Comparison of ENCODE assay signal across 13 cellular contexts in the genomic region with DNA sequence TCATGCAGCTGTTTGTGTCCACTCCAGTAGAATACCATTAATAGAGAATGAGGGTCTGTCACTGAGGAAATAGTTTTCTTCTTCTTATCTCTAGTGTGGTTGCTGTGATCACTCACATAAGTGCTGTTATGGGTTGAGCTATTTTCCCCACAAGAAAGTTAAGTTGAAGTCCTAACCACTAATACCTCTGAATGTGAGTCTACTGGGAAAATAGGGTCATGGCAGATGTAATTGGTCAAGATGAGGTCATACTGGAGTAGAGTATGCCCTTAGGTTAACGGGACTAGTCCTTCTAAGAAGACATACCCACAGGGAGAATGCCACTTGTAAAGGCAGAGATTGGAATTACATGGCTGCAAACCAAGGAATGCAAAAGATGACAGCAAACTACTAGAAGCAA.
DNase-seq lines count a peak whose midpoint lies in the region; TF ChIP-seq lines count a peak whose summit lies in the region.
"Had no signal": no experiment of that assay in that cellular context is flagged by ENCODE, and none has a peak within 500 bp of the region (broad histone marks: within the 10 kb centered on the region; RNA-seq: fewer than 3 reads in every experiment).

No MANE protein-coding gene starts in this region.

- H3K9me3 ChIP-seq in mesenchymal stem cell (ENCODE audit: control insufficient read depth, low read length) (no peaks in the 10 kb centered on the region), thyroid gland (no peaks in the 10 kb centered on the region), H9 (ENCODE audit: control insufficient read depth, low read depth, low read length) (no peaks in the 10 kb centered on the region), esophagus muscularis mucosa (no peaks in the 10 kb centered on the region)

- no peaks in the 10 kb centered on the region for H4K20me1 ChIP-seq in H9 (ENCODE audit: control insufficient read depth, insufficient read depth, insufficient read length)

- peaks cover 5 to 8% of the 10 kb centered on the region in 2 experiments for H3K4me1 Mint-ChIP-seq in H9

- H3K4me2 ChIP-seq in mesenchymal stem cell (ENCODE audit: low read length, poor library complexity, severe bottlenecking), result no peak overlapping the region
- no peak overlapping the region for H3K4me2 ChIP-seq in H9 (ENCODE audit: insufficient read depth, insufficient read length, low read length)
- H3K4me2 ChIP-seq: PC-9 had no signal

- H3K4me3 Mint-ChIP-seq in H9, result no peak overlapping the region

- H3K27me3 ChIP-seq in mesenchymal stem cell (ENCODE audit: control insufficient read depth in 1 of 2, insufficient read depth in 1 of 2, low read length in 2 of 2) (no peaks in the 10 kb centered on the region), thyroid gland (no peaks in the 10 kb centered on the region), H9 (ENCODE audit: insufficient read depth, low read length) (no peaks in the 10 kb centered on the region), esophagus muscularis mucosa (no peaks in the 10 kb centered on the region)

- no peaks in the 10 kb centered on the region for H3K36me3 ChIP-seq in mesenchymal stem cell (ENCODE audit: control insufficient read depth in 1 of 2, insufficient read depth in 2 of 2, low read depth in 1 of 2, low read length in 2 of 2)
- H3K36me3 ChIP-seq in thyroid gland, result no peaks in the 10 kb centered on the region
- H3K36me3 ChIP-seq in esophagus muscularis mucosa, result no peaks in the 10 kb centered on the region

- no peaks in the 10 kb centered on the region; a peak in 1 of 5 replicates for H3K9me3 Mint-ChIP-seq in H9

- H4K91ac ChIP-seq in mesenchymal stem cell (ENCODE audit: low read length) (no peak overlapping the region), H9 (ENCODE audit: insufficient read length, low read depth, low read length) (no peak overlapping the region)

- H3K79me1 ChIP-seq in mesenchymal stem cell (replicated peaks; ENCODE audit: low read length, poor library complexity, severe bottlenecking) (no peaks in the 10 kb centered on the region), H9 (ENCODE audit: insufficient read depth, low read depth, low read length, poor library complexity, severe bottlenecking) (no peaks in the 10 kb centered on the region)

- H2BK20ac ChIP-seq in H9 (ENCODE audit: low read depth, low read length, poor library complexity, severe bottlenecking), result no peak overlapping the region

- DNase-seq in AG10803 (ENCODE audit: low read depth), result peak; percentile 29
- DNase-seq in LHCN-M2 (ENCODE audit: low read depth), result peak; percentile 41
- peak; percentile 74 for DNase-seq in amniotic epithelial cell (ENCODE audit: low read depth)
- DNase-seq in mesenchymal stem cell, result peak; percentile 12
- no peak for DNase-seq in thyroid gland
- no peak for DNase-seq in H9
- no peak for DNase-seq in esophagus muscularis mucosa (ENCODE audit: extremely low spot score)
- DNase-seq in GM19238 (ENCODE audit: insufficient read length, low spot score), result no peak
- DNase-seq: C1 segment of cervical spinal cord, DND-41, NCI-H187 treated with DMSO at 0.1 percent for 48 hours, NCI-H446, PC-9 had no signal

- H3K4me1 ChIP-seq in mesenchymal stem cell (ENCODE audit: control insufficient read depth, insufficient read depth, low read depth, low read length), result no peaks in the 10 kb centered on the region
- H3K4me1 ChIP-seq in thyroid gland, result no peaks in the 10 kb centered on the region
- no peaks in the 10 kb centered on the region for H3K4me1 ChIP-seq in H9 (ENCODE audit: insufficient read depth, low read length)
- no peaks in the 10 kb centered on the region for H3K4me1 ChIP-seq in esophagus muscularis mucosa

- H3K4me3 ChIP-seq in AG10803 (ENCODE audit: low read length) (no peak overlapping the region), mesenchymal stem cell (ENCODE audit: insufficient read depth in 1 of 2, low read depth in 1 of 2, low read length in 2 of 2) (no peak overlapping the region), thyroid gland (replicated peaks in 1 of 3) (no peak overlapping the region), esophagus muscularis mucosa (no peak overlapping the region)
- H3K4me3 ChIP-seq: PC-9 had no signal

- no peak for TF ChIP-seq EP300 in esophagus muscularis mucosa (IDR thresholded peaks at IDR 0.05)

- no peak overlapping the region for H2BK5ac ChIP-seq in mesenchymal stem cell (ENCODE audit: low read depth, low read length, poor library complexity, severe bottlenecking)
- no peak overlapping the region for H2BK5ac ChIP-seq in H9 (ENCODE audit: insufficient read length, low read length)

- H3K56ac ChIP-seq in H9 (ENCODE audit: insufficient read length, low read depth, low read length), result no peak overlapping the region

- no peaks in the 10 kb centered on the region for H3K27me3 Mint-ChIP-seq in H9 (ENCODE audit: low read depth)

- intact Hi-C loops in thyroid gland (cut with DNase I) (no loop called here), esophagus muscularis mucosa (cut with DNase I) (no loop called here)

- no peak overlapping the region for H3T11ph ChIP-seq in H9 (ENCODE audit: low read length)

- H3K79me2 ChIP-seq in H9 (ENCODE audit: insufficient read depth, low read length), result no peaks in the 10 kb centered on the region

- TF ChIP-seq POLR2A in thyroid gland (IDR thresholded peaks at IDR 0.05) (no peak), esophagus muscularis mucosa (IDR thresholded peaks at IDR 0.05; ENCODE audit: low read depth) (no peak)

- H3K23me2 ChIP-seq in H9 (ENCODE audit: insufficient read length, low read depth, low read length, poor library complexity, severe bottlenecking), result no peaks in the 10 kb centered on the region

- no peak overlapping the region for H2BK120ac ChIP-seq in mesenchymal stem cell (ENCODE audit: low read depth, low read length)
- no peak overlapping the region for H2BK120ac ChIP-seq in H9 (ENCODE audit: low read depth, low read length, poor library complexity, severe bottlenecking)

- H3K18ac ChIP-seq in mesenchymal stem cell (ENCODE audit: low read depth in 1 of 2, low read length in 2 of 2) (no peak overlapping the region), H9 (ENCODE audit: insufficient read length, low read depth, low read length) (no peak overlapping the region)

- H2BK12ac ChIP-seq in mesenchymal stem cell (ENCODE audit: low read length in 2 of 2), result no peak overlapping the region
- H2BK12ac ChIP-seq in H9 (ENCODE audit: insufficient read length, low read depth, low read length), result no peak overlapping the region

- TF ChIP-seq CTCF in AG10803 (conservative IDR thresholded peaks at IDR 0.05; ENCODE audit: low read length) (no peak), thyroid gland (IDR thresholded peaks at IDR 0.05) (no peak), H9 (conservative IDR thresholded peaks at IDR 0.05) (no peak), esophagus muscularis mucosa (IDR thresholded peaks at IDR 0.05) (no peak)

- H3K4ac ChIP-seq in mesenchymal stem cell (ENCODE audit: low read depth in 1 of 2, low read length in 2 of 2) (no peak overlapping the region), H9 (ENCODE audit: low read depth, low read length) (no peak overlapping the region)

- H3K27ac ChIP-seq in mesenchymal stem cell (ENCODE audit: low read length, poor library complexity, severe bottlenecking) (no peak overlapping the region), thyroid gland (no peak overlapping the region), H9 (ENCODE audit: insufficient read length, low read depth, low read length) (no peak overlapping the region), esophagus muscularis mucosa (replicated peaks in 1 of 4) (no peak overlapping the region)
- H3K27ac ChIP-seq: PC-9 had no signal

- H2AFZ ChIP-seq in mesenchymal stem cell (ENCODE audit: low read depth, low read length) (no peak overlapping the region), H9 (ENCODE audit: low read length) (no peak overlapping the region)
- H2AFZ ChIP-seq: PC-9 had no signal

- WGBS in mesenchymal stem cell, result 54% methylated on average over 1 of the region's 1 CpG
- WGBS in thyroid gland, 2 donors, result 32 to 43% methylated on average over 1 of the region's 1 CpG
- no CpG with 5 or more reads among the region's 1 CpG for WGBS in H9 (ENCODE audit: extremely low coverage, insufficient read length, low lambda C conversion rate)
- WGBS in esophagus muscularis mucosa, result 67% methylated on average over 1 of the region's 1 CpG

- peak overlapping the region in 1 of 2 experiments; percentile 39 for H3K14ac ChIP-seq in mesenchymal stem cell (ENCODE audit: low read length in 2 of 2)
- no peak overlapping the region for H3K14ac ChIP-seq in H9 (ENCODE audit: insufficient read depth, low read length)

- no peak overlapping the region for H4K5ac ChIP-seq in H9 (ENCODE audit: insufficient read length, low read depth, low read length)

- no peaks in the 10 kb centered on the region for H3K36me3 Mint-ChIP-seq in H9 (ENCODE audit: insufficient read depth in 1 of 3, low read depth in 3 of 3)

- no peak overlapping the region for H3K23ac ChIP-seq in mesenchymal stem cell (ENCODE audit: low read length in 2 of 2)
- H3K23ac ChIP-seq in H9 (ENCODE audit: insufficient read length, low read depth, low read length), result no peak overlapping the region

- H2BK15ac ChIP-seq in mesenchymal stem cell (ENCODE audit: low read depth, poor library complexity, severe bottlenecking) (no peak overlapping the region), H9 (ENCODE audit: low read depth, low read length) (no peak overlapping the region)

- H4K8ac ChIP-seq in mesenchymal stem cell (ENCODE audit: low read length), result no peak overlapping the region
- no peak overlapping the region for H4K8ac ChIP-seq in H9 (replicated peaks; ENCODE audit: insufficient read length, low read depth, low read length)

- H3K27ac Mint-ChIP-seq in H9, result no peak overlapping the region

- H2AK5ac ChIP-seq in mesenchymal stem cell (ENCODE audit: low read length, severe bottlenecking) (no peak overlapping the region), H9 (ENCODE audit: insufficient read length, low read length) (no peak overlapping the region)

- H3K9ac ChIP-seq in mesenchymal stem cell (ENCODE audit: low read length) (no peak overlapping the region), H9 (ENCODE audit: extremely low read depth, insufficient read length, low read length) (no peak overlapping the region)

Comparison
In these comparisons a context has a peak if more than half of its experiments do, and no peak if none do; other contexts are left out.
1. DNase-seq: peak in AG10803 (single experiment), LHCN-M2 (single experiment), amniotic epithelial cell (single experiment) and mesenchymal stem cell (single experiment); none in thyroid gland (0 of 2), H9 (single experiment), esophagus muscularis mucosa (single experiment) and GM19238 (single experiment).